In genomic region chr5:116313366-116313765, GRCh38 we compare ENCODE assay signal across 26 cellular contexts.
DNase-seq lines count a peak whose midpoint lies in the region; ATAC-seq, FAIRE-seq and TF ChIP-seq lines count a peak whose summit lies in the region.
"Had no signal": no experiment of that assay in that cellular context is flagged by ENCODE, and none has a peak within 500 bp of the region (broad histone marks: within the 10 kb centered on the region; RNA-seq: fewer than 3 reads in every experiment).

No MANE protein-coding gene starts in this region.

- intact Hi-C loops in endothelial cell of umbilical vein (cut with micrococcal nuclease): no loop called here

- H3K9me3 Mint-ChIP-seq in activated naive CD4-positive, alpha-beta T cell treated with anti-CD3 and anti-CD28 coated beads, Interleukin-2, amount 10 ng/mL, durations not matched to agents 7 days and 5 days: peaks cover 9% of the 10 kb centered on the region
- H3K9me3 Mint-ChIP-seq in activated naive CD4-positive, alpha-beta T cell treated with anti-CD3 and anti-CD28 coated beads, Interleukin-2, amount 50 U/mL, for 72 hours: peaks cover 12 to 20% of the 10 kb centered on the region in 2 donors
- no peaks in the 10 kb centered on the region for H3K9me3 Mint-ChIP-seq in endothelial cell (ENCODE audit: unreplicated experiment)

- no peaks in the 10 kb centered on the region for H3K27me3 Mint-ChIP-seq in activated naive CD4-positive, alpha-beta T cell treated with anti-CD3 and anti-CD28 coated beads, Interleukin-2, amount 10 ng/mL, durations not matched to agents 7 days and 5 days
- no peaks in the 10 kb centered on the region for H3K27me3 Mint-ChIP-seq in endothelial cell (ENCODE audit: unreplicated experiment)
- H3K27me3 Mint-ChIP-seq: activated CD4-positive, alpha-beta memory T cell treated with anti-CD3 and anti-CD28 coated beads for 36 hours; dendritic cell treated with granulocyte-macrophage colony-stimulating factor and Interleukin-4, amounts not matched to agents 40 ng/mL and 50 ng/mL, for 4 days; memory B cell had no signal

- dilution Hi-C loops in endothelial cell of umbilical vein (cut with MboI; ENCODE audit: extremely low pct_ligation_motif_present, low sequenced_read_pairs): no loop called here

- DNase-seq in activated naive CD4-positive, alpha-beta T cell treated with anti-CD3 and anti-CD28 coated beads, Interleukin-2, amount 10 ng/mL, durations not matched to agents 7 days and 5 days: no peak
- no peak for DNase-seq in activated naive CD4-positive, alpha-beta T cell treated with anti-CD3 and anti-CD28 coated beads, Interleukin-2, amount 50 U/mL, for 72 hours (ENCODE audit: low spot score in 2 of 2)
- DNase-seq in endothelial cell of umbilical vein (ENCODE audit: low read depth, low spot score) (peak; percentile 11), endothelial cell (ENCODE audit: low spot score) (no peak), epidermal melanocyte (ENCODE audit: insufficient read length, low spot score) (no peak)
- DNase-seq: activated CD4-positive, alpha-beta memory T cell treated with anti-CD3 and anti-CD28 coated beads for 36 hours; activated naive CD4-positive, alpha-beta T cell treated with Interleukin-2 at 50 U/mL for 16 hours; aorta; C1 segment of cervical spinal cord; foreskin fibroblast; heart left ventricle; NCI-H1092 treated with DMSO at 0.1 percent for 48 hours; NCI-H2029; NCI-H2227 treated with DMSO at 0.1 percent for 48 hours; nucleus accumbens; small intestine; stimulated activated CD4-positive, alpha-beta T cell treated with anti-CD3 and anti-CD28 coated beads, Interleukin-1b, Interleukin-23, amount 100 ng/mL, for 48 hours; T-helper 9 cell had no signal

- POLR2A ChIA-PET in endothelial cell of umbilical vein (lab: Charles Lee): no interaction called here

- TF ChIP-seq CTCF in endothelial cell of umbilical vein (IDR thresholded peaks at IDR 0.05; ENCODE audit: extremely low read depth in 1 of 2, insufficient read depth in 1 of 2, low read depth in 1 of 2, low read length in 2 of 2) (no peak), endothelial cell (IDR thresholded peaks at IDR 0.05; ENCODE audit: unreplicated experiment) (no peak)

- H3K4me3 Mint-ChIP-seq in activated naive CD4-positive, alpha-beta T cell treated with anti-CD3 and anti-CD28 coated beads, Interleukin-2, amount 10 ng/mL, durations not matched to agents 7 days and 5 days: peak overlapping the region; percentile 26
- H3K4me3 Mint-ChIP-seq in endothelial cell (ENCODE audit: unreplicated experiment): no peak overlapping the region
- H3K4me3 Mint-ChIP-seq: activated CD4-positive, alpha-beta memory T cell treated with anti-CD3 and anti-CD28 coated beads for 36 hours; dendritic cell treated with granulocyte-macrophage colony-stimulating factor and Interleukin-4, amounts not matched to agents 40 ng/mL and 50 ng/mL, for 4 days; memory B cell had no signal

- H3K36me3 ChIP-seq in KOPT-K1 (ENCODE audit: insufficient read depth, low read length) (peaks cover 9% of the 10 kb centered on the region; the same call in 1 of the 2 replicates), endothelial cell of umbilical vein (ENCODE audit: control insufficient read depth in 2 of 2, extremely low read depth in 1 of 2, insufficient read depth in 2 of 2, low read length in 2 of 2) (no peaks in the 10 kb centered on the region), subcutaneous abdominal adipose tissue (ENCODE audit: control insufficient read depth in 5 of 5, insufficient read depth in 5 of 5, low read length in 5 of 5) (peaks cover 7 to 21% (median 18%) of the 10 kb centered on the region in 5 donors)

- no peaks in the 10 kb centered on the region for H3K9me1 ChIP-seq in endothelial cell of umbilical vein (replicated peaks; ENCODE audit: control insufficient read depth, extremely low read depth, insufficient read depth, low read length)

- FAIRE-seq in endothelial cell of umbilical vein (lab: Jason Lieb, UNC): no peak
- FAIRE-seq: GM12891, small intestine had no signal

- no peak for TF ChIP-seq POLR2A in endothelial cell of umbilical vein (IDR thresholded peaks at IDR 0.05; ENCODE audit: low read depth, low read length)

- H3K9ac ChIP-seq in endothelial cell of umbilical vein (replicated peaks; ENCODE audit: extremely low read depth, insufficient read depth, low read length) (no peak overlapping the region), subcutaneous abdominal adipose tissue (ENCODE audit: low read length in 5 of 5) (no peak overlapping the region)

- H3K4me1 ChIP-seq in endothelial cell of umbilical vein (ENCODE audit: control insufficient read depth, extremely low read depth, insufficient read depth, low read length) (no peaks in the 10 kb centered on the region), subcutaneous abdominal adipose tissue (ENCODE audit: control insufficient read depth in 5 of 5, insufficient read depth in 5 of 5, low read length in 5 of 5) (no peaks in the 10 kb centered on the region)
- H3K4me1 ChIP-seq: suprapubic skin had no signal

- peaks cover 13% of the 10 kb centered on the region for H3K4me1 Mint-ChIP-seq in activated naive CD4-positive, alpha-beta T cell treated with anti-CD3 and anti-CD28 coated beads, Interleukin-2, amount 10 ng/mL, durations not matched to agents 7 days and 5 days
- H3K4me1 Mint-ChIP-seq in endothelial cell (ENCODE audit: unreplicated experiment): no peaks in the 10 kb centered on the region

- BruUV-seq in endothelial cell of umbilical vein (replicated peaks; lab: Mats Ljungman, UMichigan): no TSS peak

- H2AFZ ChIP-seq in endothelial cell of umbilical vein (ENCODE audit: low read depth, low read length): no peak overlapping the region

- H3K27me3 ChIP-seq in endothelial cell of umbilical vein (ENCODE audit: control insufficient read depth in 2 of 2, insufficient read depth in 2 of 2, low read length in 2 of 2) (no peaks in the 10 kb centered on the region), subcutaneous abdominal adipose tissue (ENCODE audit: control insufficient read depth in 5 of 5, insufficient read depth in 4 of 5, low read length in 5 of 5) (no peaks in the 10 kb centered on the region)
- H3K27me3 ChIP-seq: heart left ventricle, suprapubic skin had no signal

- ATAC-seq in activated naive CD4-positive, alpha-beta T cell treated with anti-CD3 and anti-CD28 coated beads, Interleukin-2, amount 50 U/mL, for 72 hours: no peak
- no peak for ATAC-seq in HG03025 (IDR thresholded peaks at IDR 0.05; ENCODE audit: low FRiP score, unreplicated experiment)
- ATAC-seq: heart left ventricle, SK-N-SH treated with all-trans-retinoic acid at 6 μM for 48 hours had no signal

- H3K9me3 ChIP-seq in KOPT-K1 (ENCODE audit: insufficient read depth, low read length, poor library complexity, severe bottlenecking) (peaks cover 36% of the 10 kb centered on the region), endothelial cell of umbilical vein (replicated peaks; ENCODE audit: control insufficient read depth, insufficient read depth, low read length) (no peaks in the 10 kb centered on the region), subcutaneous abdominal adipose tissue (ENCODE audit: control insufficient read depth in 5 of 5, low read length in 5 of 5) (peaks cover 3 to 14% (median 11%) of the 10 kb centered on the region in 5 donors)

- CTCF ChIA-PET in activated naive CD4-positive, alpha-beta T cell treated with anti-CD3 and anti-CD28 coated beads, Interleukin-2, amount 10 ng/mL, durations not matched to agents 7 days and 5 days (lab: Charles Lee): interaction anchor here (0.7 kb wide), 1 partner anchor 9 kb away, joined by 3 read pairs; no protein-coding TSS in a partner anchor
- CTCF ChIA-PET in endothelial cell of umbilical vein (lab: Charles Lee): no interaction called here

- H3K27ac Mint-ChIP-seq in activated naive CD4-positive, alpha-beta T cell treated with anti-CD3 and anti-CD28 coated beads, Interleukin-2, amount 10 ng/mL, durations not matched to agents 7 days and 5 days: peak overlapping the region; percentile 83
- H3K27ac Mint-ChIP-seq in activated naive CD4-positive, alpha-beta T cell treated with anti-CD3 and anti-CD28 coated beads, Interleukin-2, amount 50 U/mL, for 72 hours: no peak overlapping the region
- no peak overlapping the region for H3K27ac Mint-ChIP-seq in endothelial cell (ENCODE audit: unreplicated experiment)
- H3K27ac Mint-ChIP-seq: activated CD4-positive, alpha-beta memory T cell treated with anti-CD3 and anti-CD28 coated beads for 36 hours; dendritic cell treated with granulocyte-macrophage colony-stimulating factor and Interleukin-4, amounts not matched to agents 40 ng/mL and 50 ng/mL, for 4 days; memory B cell had no signal

- H3K4me2 ChIP-seq in endothelial cell of umbilical vein (ENCODE audit: insufficient read depth, low read length): no peak overlapping the region

- H3K36me3 Mint-ChIP-seq in activated naive CD4-positive, alpha-beta T cell treated with anti-CD3 and anti-CD28 coated beads, Interleukin-2, amount 10 ng/mL, durations not matched to agents 7 days and 5 days: peaks cover 21% of the 10 kb centered on the region
- H3K36me3 Mint-ChIP-seq in activated naive CD4-positive, alpha-beta T cell treated with anti-CD3 and anti-CD28 coated beads, Interleukin-2, amount 50 U/mL, for 72 hours: peaks cover 49 to 78% of the 10 kb centered on the region in 2 donors
- peaks cover 7% of the 10 kb centered on the region for H3K36me3 Mint-ChIP-seq in endothelial cell (ENCODE audit: low read depth, unreplicated experiment)

- no peak overlapping the region for H3K4me3 ChIP-seq in endothelial cell of umbilical vein (replicated peaks in 1 of 3; ENCODE audit: insufficient read depth in 1 of 3, low read depth in 1 of 3, low read length in 3 of 3)
- peak overlapping the region in 4 of 5 donors; percentile 7 to 30 (median 18) for H3K4me3 ChIP-seq in subcutaneous abdominal adipose tissue (ENCODE audit: low read depth in 1 of 5, low read length in 5 of 5)
- H3K4me3 ChIP-seq: suprapubic skin had no signal

- no peaks in the 10 kb centered on the region for H4K20me1 ChIP-seq in endothelial cell of umbilical vein (replicated peaks; ENCODE audit: control insufficient read depth, extremely low read depth, insufficient read depth, low read length)

- H3K79me2 ChIP-seq in endothelial cell of umbilical vein (ENCODE audit: control insufficient read depth, insufficient read depth, low read length): no peaks in the 10 kb centered on the region

- H3K27ac ChIP-seq in KOPT-K1 (ENCODE audit: low read depth, low read length, poor library complexity, severe bottlenecking) (peak overlapping the region; percentile 49), endothelial cell of umbilical vein (ENCODE audit: insufficient read depth, low read depth, low read length) (no peak overlapping the region), subcutaneous abdominal adipose tissue (ENCODE audit: low read depth, low read length) (no peak overlapping the region)
- H3K27ac ChIP-seq: heart left ventricle, suprapubic skin had no signal

TF ChIP-seq in endothelial cell of umbilical vein, 7 proteins besides CTCF, POLR2A, EP300 and RAD21 (continues in another document):
- TF ChIP-seq JUN (IDR thresholded peaks at IDR 0.05; ENCODE audit: borderline replicate concordance, insufficient read depth, insufficient read length, low read depth) (no peak), FOS (IDR thresholded peaks at IDR 0.05; ENCODE audit: borderline replicate concordance, insufficient read depth, low read length) (no peak), EZH2 (IDR thresholded peaks at IDR 0.05; ENCODE audit: borderline replicate concordance, low read depth, low read length, severe bottlenecking) (no peak)

Comparison
In these comparisons a context has a peak if more than half of its experiments do, and no peak if none do; other contexts are left out.
1. H3K4me3 ChIP-seq: peak in subcutaneous abdominal adipose tissue (4 of 5); none in endothelial cell of umbilical vein (0 of 3).